Comparison of ENCODE assay signal across 8 cellular contexts in the genomic region with DNA sequence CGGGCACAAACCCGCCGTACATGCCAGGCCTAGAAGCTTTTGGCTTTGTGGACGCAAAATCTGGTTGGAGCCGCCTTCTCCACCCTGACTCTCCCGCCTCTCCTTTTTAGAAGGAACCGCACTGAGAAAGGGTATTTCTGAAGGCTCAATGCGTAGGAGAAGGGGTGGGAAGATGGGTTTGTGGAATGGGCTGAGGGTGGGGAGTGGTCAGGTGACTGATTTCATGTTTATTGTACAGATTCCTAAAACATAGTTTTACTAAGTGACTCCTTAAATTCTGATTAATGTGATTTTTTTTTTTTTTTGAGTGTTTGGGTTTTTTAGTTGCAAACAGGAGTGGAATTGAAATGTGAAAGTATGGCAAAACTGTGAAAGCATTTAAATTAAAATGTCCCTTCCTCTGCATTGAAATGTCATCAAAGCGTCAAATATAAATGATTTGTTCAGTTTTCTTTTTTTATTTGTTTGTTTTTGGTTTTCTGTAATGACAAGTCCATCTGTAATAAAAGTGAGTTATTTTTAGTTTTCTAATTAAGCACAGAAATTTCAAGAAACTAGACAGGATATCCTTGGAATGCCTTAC. TPM values are rescaled to one million over a fixed set of nuclear protein-coding genes. Genes with fewer than 3 reads are reported as not detected.
A peak's percentile ranks its signal among the peaks of the same experiment; 100 is the strongest.
DNase-seq lines count a peak whose midpoint lies in the region; ATAC-seq, FAIRE-seq and TF ChIP-seq lines count a peak whose summit lies in the region.

No MANE protein-coding gene starts in this region.

- 0 to 8% methylated on average over 5 to 8 of the region's 9 CpGs for WGBS in mesodermal cell (ENCODE audit: insufficient coverage in 2 of 2), 2 experiments

- H3K9me3 ChIP-seq in right atrium auricular region: no peaks in the 10 kb centered on the region
- no peaks in the 10 kb centered on the region for H3K9me3 ChIP-seq in mesodermal cell (ENCODE audit: control insufficient read depth, low read length)

- peaks cover 0 to 46% of the 10 kb centered on the region in 2 donors for H3K4me1 ChIP-seq in right atrium auricular region
- no peaks in the 10 kb centered on the region for H3K4me1 ChIP-seq in mesodermal cell (ENCODE audit: control insufficient read depth, insufficient read depth, low read length, poor library complexity, severe bottlenecking)

- H3K27ac ChIP-seq in right atrium auricular region (peak overlapping the region; percentile 100), brain microvascular endothelial cell (peak overlapping the region; percentile 91), mesodermal cell (ENCODE audit: low read depth, low read length, severe bottlenecking) (peak overlapping the region; percentile 92)

- no peak for TF ChIP-seq POLR2A in GM12891 (IDR thresholded peaks at IDR 0.05; ENCODE audit: low read depth, low read length)

- intact Hi-C loops in Right ventricle myocardium inferior (cut with DNase I): loop anchor here (2.0 to 10.0 kb wide), 4 partner anchors 39 to 287 kb away; partner anchors contain the start of gene NME1

- DNase-seq in right atrium auricular region (ENCODE audit: low spot score): no peak
- DNase-seq in Right ventricle myocardium inferior (ENCODE audit: missing footprints): no peak
- no peak for DNase-seq in brain microvascular endothelial cell
- no peak for DNase-seq in COLO668 (lab: John Stamatoyannopoulos, UW; ENCODE audit: unreplicated experiment)
- no peak for DNase-seq in stimulated activated CD4-positive, alpha-beta T cell treated with anti-CD3 and anti-CD28 coated beads, Interleukin-1b, Interleukin-23, amount 100 ng/mL, for 48 hours
- no peak for DNase-seq in medulla oblongata (ENCODE audit: extremely low spot score)
- DNase-seq in GM12891 (ENCODE audit: insufficient read length, low spot score): no peak

- in situ Hi-C loops in brain microvascular endothelial cell (cut with HindIII; ENCODE audit: low pct_ligation_motif_present, low sequenced_read_pairs): no loop called here

- no peak for ATAC-seq in Right ventricle myocardium inferior

- H3K27me3 ChIP-seq in right atrium auricular region (no peaks in the 10 kb centered on the region), brain microvascular endothelial cell (replicated peaks) (no peaks in the 10 kb centered on the region)

- H3K36me3 ChIP-seq in right atrium auricular region: peaks cover 8% of the 10 kb centered on the region
- peaks cover 3% of the 10 kb centered on the region for H3K36me3 ChIP-seq in brain microvascular endothelial cell (replicated peaks)
- H3K36me3 ChIP-seq in mesodermal cell (ENCODE audit: control insufficient read depth, insufficient read depth, low read length): peaks cover 9% of the 10 kb centered on the region

- H3K4me3 ChIP-seq in right atrium auricular region (peak overlapping the region; percentile 72 to 89), brain microvascular endothelial cell (ENCODE audit: low read depth, low read length) (peak overlapping the region; percentile 84), mesodermal cell (ENCODE audit: extremely low read depth, insufficient read depth, low read length, poor library complexity, severe bottlenecking) (peak overlapping the region; percentile 95)

- no peak for FAIRE-seq in GM12891 (lab: Jason Lieb, UNC)

- TF ChIP-seq CTCF in right atrium auricular region (IDR thresholded peaks at IDR 0.05) (no peak), brain microvascular endothelial cell (IDR thresholded peaks at IDR 0.05; ENCODE audit: low read depth, low read length, missing control alignments) (no peak)

TF ChIP-seq in GM12891, 5 proteins besides CTCF, POLR2A, EP300 and RAD21:
- TF ChIP-seq POU2F2 (IDR thresholded peaks at IDR 0.05; ENCODE audit: low read depth, low read length): no peak
- TF ChIP-seq SPI1 (IDR thresholded peaks at IDR 0.05; ENCODE audit: low read depth, low read length): no peak
- no peak for TF ChIP-seq POLR2AphosphoS5 (IDR thresholded peaks at IDR 0.05; ENCODE audit: low read depth, low read length)
- no peak for TF ChIP-seq TAF1 (IDR thresholded peaks at IDR 0.05; ENCODE audit: low read depth, low read length)
- TF ChIP-seq PAX5 (IDR thresholded peaks at IDR 0.05; ENCODE audit: insufficient read depth, low read length, severe bottlenecking): no peak

RNA-seq across cellular contexts. Expression of gene TOB1, which starts 1.8 kb away (rescaled TPM):
- total RNA-seq in right atrium auricular region (10 to 100 TPM; 29.0 to 31.0 TPM), Right ventricle myocardium inferior (83.3 TPM)
- polyA plus RNA-seq in mesodermal cell (2013, experiment 1 of 2): 28.3 TPM
- polyA plus RNA-seq in mesodermal cell (2013, experiment 2 of 2): 25.3 TPM
- polyA plus RNA-seq in GM12891 (2012; ENCODE audit: low read depth, missing spikeins): 9.6 TPM

RNA-seq across cellular contexts. Expression of gene WFIKKN2, which starts 32.6 kb away (rescaled TPM):
- total RNA-seq in right atrium auricular region (under 1 TPM; 0.26 to 0.31 TPM), Right ventricle myocardium inferior (0.14 TPM)
- polyA plus RNA-seq in mesodermal cell (2013, experiment 1 of 2): not detected
- not detected for polyA plus RNA-seq in mesodermal cell (2013, experiment 2 of 2)
- polyA plus RNA-seq in GM12891 (2012; ENCODE audit: low read depth, missing spikeins): 0.14 TPM
